12 cellular contexts compared by ENCODE assay signal in the genomic region with DNA sequence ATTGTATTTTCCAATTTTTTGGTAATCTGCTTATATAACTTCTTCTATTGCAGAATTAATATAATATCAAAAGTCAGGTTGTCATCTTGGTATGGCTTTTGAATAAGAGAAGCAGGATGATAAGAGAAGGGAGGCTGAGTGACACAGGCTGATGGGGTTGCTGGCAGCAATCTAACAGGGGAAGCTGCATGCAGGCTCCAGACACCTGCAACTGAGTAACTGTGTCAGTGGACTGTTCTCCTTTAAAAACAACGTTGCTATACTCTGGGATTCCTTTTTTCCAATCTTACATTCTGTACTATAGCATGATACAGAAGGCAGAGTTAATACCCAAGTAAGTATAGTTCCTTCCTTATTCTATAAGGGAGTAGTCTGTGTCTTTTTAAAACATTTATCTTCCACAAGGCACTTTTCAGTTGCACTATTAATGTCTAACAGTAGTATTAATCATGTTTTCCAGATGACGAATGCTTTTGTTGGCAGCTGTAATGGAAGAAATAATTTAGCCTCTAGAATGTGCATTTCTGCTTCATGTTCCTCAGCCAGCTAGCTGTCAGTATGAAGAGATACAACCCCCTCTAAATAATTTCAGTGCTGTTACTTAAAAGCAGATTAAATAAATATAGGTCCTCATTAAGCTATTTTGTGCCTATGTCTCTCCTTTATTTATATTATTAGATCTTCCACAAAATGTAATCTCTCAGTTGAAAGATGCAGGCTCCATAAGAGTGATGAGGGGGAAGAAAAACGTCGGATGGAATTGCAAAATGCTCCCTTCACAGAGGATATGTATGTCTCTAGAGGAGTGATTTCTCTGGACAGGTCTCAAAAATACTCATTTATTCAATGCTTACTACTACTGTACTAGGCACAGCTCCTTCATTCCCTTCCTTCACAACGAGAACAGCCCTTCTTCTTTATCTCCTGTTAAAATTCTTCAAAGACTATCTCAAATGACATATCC. TPM values are rescaled to one million over a fixed set of nuclear protein-coding genes. Genes with fewer than 3 reads are reported as not detected.
DNase-seq lines count a peak whose midpoint lies in the region; ATAC-seq, FAIRE-seq and TF ChIP-seq lines count a peak whose summit lies in the region.
"Had no signal": no experiment of that assay in that cellular context is flagged by ENCODE, and none has a peak within 500 bp of the region (broad histone marks: within the 10 kb centered on the region; RNA-seq: fewer than 3 reads in every experiment).

No MANE protein-coding gene starts in this region.

- no peak overlapping the region for H2AFZ ChIP-seq in osteoblast (ENCODE audit: low read length)
- H2AFZ ChIP-seq: GM23338, parathyroid adenoma had no signal

- H3K27me3 Mint-ChIP-seq in T-helper 17 cell: no peaks in the 10 kb centered on the region

- FAIRE-seq in GM12892 (lab: Jason Lieb, UNC): no peak

- H4K20me1 ChIP-seq in osteoblast (ENCODE audit: insufficient read depth, low read length): peaks cover 3% of the 10 kb centered on the region

- TF ChIP-seq CTCF in osteoblast (IDR thresholded peaks at IDR 0.05; ENCODE audit: extremely low read depth, low read depth, low read length): no peak

- peaks cover 18% of the 10 kb centered on the region for H3K4me1 Mint-ChIP-seq in T-helper 17 cell

- in situ Hi-C loops in Caki2 (cut with HindIII; ENCODE audit: low pct_unique_long_range_greater_than_20kb, low sequenced_read_pairs): no loop called here

- no peak for TF ChIP-seq POLR2A in GM12892 (IDR thresholded peaks at IDR 0.05; ENCODE audit: low read depth, low read length)

- H3K4me1 ChIP-seq in osteoblast (ENCODE audit: insufficient read depth, low read length): peaks cover 26% of the 10 kb centered on the region
- H3K4me1 ChIP-seq: Caco-2, parathyroid adenoma had no signal

- peak overlapping the region; percentile 58 for H3K4me2 ChIP-seq in osteoblast (ENCODE audit: insufficient read depth, low read length)
- H3K4me2 ChIP-seq: GM23338 had no signal

- peaks cover 6% of the 10 kb centered on the region for H3K36me3 Mint-ChIP-seq in T-helper 17 cell (ENCODE audit: low read depth)

- no peak overlapping the region for H3K4me3 Mint-ChIP-seq in T-helper 17 cell
- H3K4me3 Mint-ChIP-seq: GM23338 had no signal

- no peaks in the 10 kb centered on the region for H3K27me3 ChIP-seq in osteoblast (ENCODE audit: insufficient read depth, low read length)

- peak overlapping the region; percentile 14 for H3K27ac Mint-ChIP-seq in T-helper 17 cell
- H3K27ac Mint-ChIP-seq: GM23338 had no signal

- peak overlapping the region; percentile 64 for H3K27ac ChIP-seq in osteoblast (ENCODE audit: low read depth, low read length)
- H3K27ac ChIP-seq: parathyroid adenoma had no signal

- H3K79me2 ChIP-seq in osteoblast (ENCODE audit: insufficient read depth, low read length): peaks cover 2% of the 10 kb centered on the region
- H3K79me2 ChIP-seq: parathyroid adenoma had no signal

- no peak for ATAC-seq in T-helper 17 cell
- ATAC-seq: GM23338 had no signal

- H3K36me3 ChIP-seq in osteoblast (ENCODE audit: insufficient read depth, low read length): peaks cover 15% of the 10 kb centered on the region

- no peak overlapping the region for H3K4me3 ChIP-seq in osteoblast (ENCODE audit: insufficient read depth, low read length)
- H3K4me3 ChIP-seq: GM23338 had no signal

- DNase-seq in Caki2 (ENCODE audit: low read depth) (peak; percentile 8), T-helper 17 cell (no peak), fibroblast of the conjunctiva (ENCODE audit: low read depth) (peak; percentile 67), osteoblast (ENCODE audit: insufficient read length, low spot score, missing footprints) (peak; percentile 58), retina (no peak), GM12892 (ENCODE audit: insufficient read length) (no peak)
- DNase-seq in stimulated activated CD4-positive, alpha-beta T cell treated with anti-CD3 and anti-CD28 coated beads, Interleukin-12 subunit alpha, Interleukin-12 subunit beta, amount 100 ng/mL, for 4 hours: no peak
- DNase-seq in stimulated activated naive CD4-positive, alpha-beta T cell (lab: John Stamatoyannopoulos, UW): no peak
- DNase-seq: Caco-2, cerebellar nuclear complex had no signal

- H3K9me3 ChIP-seq in T-helper 17 cell (ENCODE audit: control insufficient read depth, low read length, poor library complexity, severe bottlenecking) (no peaks in the 10 kb centered on the region), osteoblast (ENCODE audit: low read depth, low read length) (no peaks in the 10 kb centered on the region)
- H3K9me3 ChIP-seq: Caco-2 had no signal

RNA-seq across cellular contexts. Expression of a gene that starts 50.8 kb away (rescaled TPM):
- 5.5 and 20.9 TPM in 2 replicates for total RNA-seq in Caki2 (2014; rRNA removed; shearing (Covaris generic); ENCODE audit: low replicate concordance)
- total RNA-seq in T-helper 17 cell (100 to 1,000 TPM in 1 of 2 donors, 10 to 100 TPM in 1; 95.4 to 121 TPM), osteoblast (11.9 and 12.4 TPM in 2 replicates)
- 59.2 TPM for polyA plus RNA-seq in GM12892 (2012; ENCODE audit: missing spikeins)

Comparison
In these comparisons a context has a peak if more than half of its experiments do, and no peak if none do; other contexts are left out.
1. DNase-seq: peak in Caki2 (single experiment), fibroblast of the conjunctiva (single experiment) and osteoblast (single experiment); none in T-helper 17 cell (0 of 3), retina (single experiment), GM12892 (single experiment), stimulated activated CD4-positive, alpha-beta T cell treated with anti-CD3 and anti-CD28 coated beads, Interleukin-12 subunit alpha, Interleukin-12 subunit beta, amount 100 ng/mL, for 4 hours (single experiment) and stimulated activated naive CD4-positive, alpha-beta T cell (0 of 6).